In the genomic region with DNA sequence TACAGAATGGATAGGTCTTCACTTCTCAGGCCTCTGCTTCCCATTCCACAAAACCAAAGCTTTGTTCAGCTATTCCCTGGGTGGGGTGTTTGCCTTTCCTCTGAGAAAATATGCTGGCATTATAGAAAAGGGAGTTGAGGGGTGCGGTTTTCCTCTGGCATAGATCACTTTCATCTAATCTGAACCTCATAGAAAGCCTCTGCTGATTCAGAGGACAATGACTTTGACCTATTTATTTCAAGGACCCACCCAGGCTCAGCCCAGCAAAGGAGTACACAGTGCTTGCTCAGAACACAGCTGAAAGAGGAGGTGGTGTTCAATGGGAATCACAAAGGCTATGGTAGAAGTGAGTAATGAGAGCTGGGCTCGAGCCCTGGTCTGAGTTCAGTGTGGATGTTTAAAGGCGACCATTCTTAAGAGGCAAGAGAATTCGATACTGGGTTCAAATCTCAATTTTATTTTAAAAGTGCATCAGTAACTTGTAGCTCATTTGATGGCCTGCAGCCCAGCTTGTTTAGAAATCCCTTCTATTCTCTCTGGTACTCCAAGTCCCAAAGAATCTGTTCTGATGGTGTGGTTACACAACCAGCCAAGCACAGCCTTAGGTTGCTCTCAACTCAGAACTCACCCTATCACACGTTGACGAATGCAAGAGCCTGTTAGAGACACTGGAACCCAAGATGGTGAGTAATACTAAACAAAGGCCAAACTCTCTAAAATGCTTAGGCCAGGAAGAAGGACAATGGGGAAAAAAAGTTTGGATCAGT, we compare ENCODE assay signal across 18 cellular contexts.
DNase-seq lines count a peak whose midpoint lies in the region; ATAC-seq and TF ChIP-seq lines count a peak whose summit lies in the region.
"Had no signal": no experiment of that assay in that cellular context is flagged by ENCODE, and none has a peak within 500 bp of the region (broad histone marks: within the 10 kb centered on the region; RNA-seq: fewer than 3 reads in every experiment).

No MANE protein-coding gene starts in this region.

- TF ChIP-seq POLR2A in tibial nerve (IDR thresholded peaks at IDR 0.05): no peak
- no peak for TF ChIP-seq POLR2A in right lobe of liver (IDR thresholded peaks at IDR 0.05)

- intact Hi-C loops in right lobe of liver (cut with DNase I): no loop called here
- intact Hi-C loops in CD8-positive, alpha-beta T cell (cut with DNase I, micrococcal nuclease): no loop called here

- no peak overlapping the region for H3K4me3 Mint-ChIP-seq in CD8-positive, alpha-beta T cell
- H3K4me3 Mint-ChIP-seq: activated CD4-positive, alpha-beta T cell treated with anti-CD3 and anti-CD28 coated beads for 36 hours; naive thymus-derived CD4-positive, alpha-beta T cell had no signal

- no peak overlapping the region for H4K5ac ChIP-seq in mesendoderm (ENCODE audit: low read length)

- CTCF ChIA-PET in CD8-positive, alpha-beta T cell (lab: Charles Lee): no interaction called here

- H3K4me1 ChIP-seq in adipocyte (ENCODE audit: control insufficient read depth, insufficient read depth, low read length): peaks cover 36% of the 10 kb centered on the region
- H3K4me1 ChIP-seq in tibial nerve: peaks cover 0 to 17% (median 6%) of the 10 kb centered on the region in 4 donors
- no peaks in the 10 kb centered on the region for H3K4me1 ChIP-seq in right lobe of liver
- H3K4me1 ChIP-seq in mesendoderm (ENCODE audit: control insufficient read depth, low read depth, low read length): no peaks in the 10 kb centered on the region
- no peaks in the 10 kb centered on the region for H3K4me1 ChIP-seq in CD8-positive, alpha-beta T cell (ENCODE audit: insufficient read depth, low read length)
- H3K4me1 ChIP-seq: BLaER1 had no signal

- no peak for TF ChIP-seq CTCF in fibroblast of villous mesenchyme (IDR thresholded peaks at IDR 0.05; ENCODE audit: insufficient read depth, low read depth, low read length)
- no peak for TF ChIP-seq CTCF in omental fat pad (IDR thresholded peaks at IDR 0.05)
- TF ChIP-seq CTCF in tibial nerve (IDR thresholded peaks at IDR 0.05): no peak
- no peak for TF ChIP-seq CTCF in right lobe of liver (IDR thresholded peaks at IDR 0.05)
- TF ChIP-seq CTCF in CD8-positive, alpha-beta T cell (IDR thresholded peaks at IDR 0.05): no peak

- TF ChIP-seq EP300 in tibial nerve (IDR thresholded peaks at IDR 0.05): peak; percentile 33 to 39

- H3K36me3 ChIP-seq in adipocyte (ENCODE audit: control insufficient read depth, insufficient read depth, low read length, severe bottlenecking) (no peaks in the 10 kb centered on the region), tibial nerve (no peaks in the 10 kb centered on the region), right lobe of liver (no peaks in the 10 kb centered on the region), mesendoderm (ENCODE audit: control insufficient read depth, insufficient read depth, low read length) (no peaks in the 10 kb centered on the region)
- H3K36me3 ChIP-seq in CD8-positive, alpha-beta T cell (ENCODE audit: insufficient read depth, low read length): no peaks in the 10 kb centered on the region
- H3K36me3 ChIP-seq: BLaER1 had no signal

- H3K4me1 Mint-ChIP-seq in CD8-positive, alpha-beta T cell (ENCODE audit: low read depth): no peaks in the 10 kb centered on the region
- H3K4me1 Mint-ChIP-seq: activated CD4-positive, alpha-beta T cell treated with anti-CD3 and anti-CD28 coated beads for 36 hours had no signal

- H3K56ac ChIP-seq in mesendoderm (ENCODE audit: low read length): no peak overlapping the region

- peak overlapping the region; percentile 55 for H3K4me3 ChIP-seq in adipocyte (ENCODE audit: low read length)
- no peak overlapping the region for H3K4me3 ChIP-seq in fibroblast of villous mesenchyme (ENCODE audit: low read depth, low read length)
- no peak overlapping the region for H3K4me3 ChIP-seq in tibial nerve
- H3K4me3 ChIP-seq in right lobe of liver: no peak overlapping the region
- H3K4me3 ChIP-seq in mesendoderm (ENCODE audit: low read length): no peak overlapping the region
- H3K4me3 ChIP-seq in CD8-positive, alpha-beta T cell (ENCODE audit: low read depth, low read length): no peak overlapping the region
- H3K4me3 ChIP-seq: BLaER1 had no signal

- no peak overlapping the region for H3K18ac ChIP-seq in mesendoderm (ENCODE audit: low read length)

- 73 to 75% methylated on average over 6 of the region's 6 CpGs for WGBS in tibial nerve, 2 donors
- WGBS in right lobe of liver (ENCODE audit: insufficient coverage, low coverage, low lambda C conversion rate, missing lambda C conversion rate): 81% methylated on average over 6 of the region's 6 CpGs
- WGBS in mesendoderm (ENCODE audit: extremely low coverage, insufficient coverage, low lambda C conversion rate): no CpG with 5 or more reads among the region's 6 CpGs

- H3K27me3 ChIP-seq in adipocyte (replicated peaks; ENCODE audit: control insufficient read depth, insufficient read depth, low read length) (no peaks in the 10 kb centered on the region), tibial nerve (no peaks in the 10 kb centered on the region), right lobe of liver (no peaks in the 10 kb centered on the region), mesendoderm (ENCODE audit: insufficient read depth, low read length, poor library complexity) (no peaks in the 10 kb centered on the region)
- H3K27me3 ChIP-seq in CD8-positive, alpha-beta T cell (ENCODE audit: insufficient read depth, low read length): no peaks in the 10 kb centered on the region
- H3K27me3 ChIP-seq: BLaER1 had no signal

- no peak overlapping the region for H4K8ac ChIP-seq in mesendoderm (ENCODE audit: low read depth, low read length)

- no peaks in the 10 kb centered on the region for H3K27me3 Mint-ChIP-seq in CD8-positive, alpha-beta T cell (ENCODE audit: low read depth)
- H3K27me3 Mint-ChIP-seq: activated CD4-positive, alpha-beta T cell treated with anti-CD3 and anti-CD28 coated beads for 36 hours; naive thymus-derived CD4-positive, alpha-beta T cell had no signal

- H3K9me3 Mint-ChIP-seq in CD8-positive, alpha-beta T cell: no peaks in the 10 kb centered on the region

- no peak overlapping the region for H2BK15ac ChIP-seq in mesendoderm (replicated peaks; ENCODE audit: low read depth)

- H3K36me3 Mint-ChIP-seq in CD8-positive, alpha-beta T cell: no peaks in the 10 kb centered on the region
- H3K36me3 Mint-ChIP-seq: naive thymus-derived CD4-positive, alpha-beta T cell had no signal

- H3K23ac ChIP-seq in mesendoderm (ENCODE audit: low read length): no peak overlapping the region

- no peak for DNase-seq in adipocyte (ENCODE audit: low read depth)
- peak; percentile 45 for DNase-seq in fibroblast of villous mesenchyme (ENCODE audit: low read depth)
- no peak for DNase-seq in omental fat pad (ENCODE audit: low spot score)
- peak in 1 of 2 donors; percentile 38 for DNase-seq in tibial nerve (ENCODE audit: low spot score in 2 of 2)
- no peak for DNase-seq in right lobe of liver
- DNase-seq in iPS-NIHi11 (ENCODE audit: low spot score): no peak
- DNase-seq in mesendoderm: no peak
- no peak for DNase-seq in CD8-positive, alpha-beta T cell
- DNase-seq: activated CD4-positive, alpha-beta T cell treated with anti-CD3 and anti-CD28 coated beads for 36 hours; activated CD8-positive, alpha-beta memory T cell treated with anti-CD3 and anti-CD28 coated beads, Interleukin-2, amount 50 U/mL, for 48 hours; activated naive CD4-positive, alpha-beta T cell treated with anti-CD3 and anti-CD28 coated beads, Interleukin-2, amount 50 U/mL, for 16 hours; central memory CD4-positive, alpha-beta T cell; DMS153; naive thymus-derived CD4-positive, alpha-beta T cell; NCI-H2171 treated with DMSO at 0.1 percent for 48 hours; retina; stimulated activated CD4-positive, alpha-beta T cell treated with anti-CD3 and anti-CD28 coated beads, Interleukin-4, amount 100 ng/mL, for 4 hours had no signal

- H3K27ac ChIP-seq in tibial nerve: peak overlapping the region in 3 of 4 donors; percentile 43 to 83 (median 72)
- H3K27ac ChIP-seq in right lobe of liver: no peak overlapping the region
- no peak overlapping the region for H3K27ac ChIP-seq in mesendoderm (ENCODE audit: low read depth, low read length)
- H3K27ac ChIP-seq in CD8-positive, alpha-beta T cell (ENCODE audit: low read depth, low read length): no peak overlapping the region
- H3K27ac ChIP-seq: BLaER1 had no signal

- H3K9me3 ChIP-seq in adipocyte (ENCODE audit: control insufficient read depth, low read length) (no peaks in the 10 kb centered on the region), tibial nerve (no peaks in the 10 kb centered on the region), right lobe of liver (no peaks in the 10 kb centered on the region)
- no peaks in the 10 kb centered on the region for H3K9me3 ChIP-seq in CD8-positive, alpha-beta T cell (ENCODE audit: low read length)
- H3K9me3 ChIP-seq: BLaER1 had no signal

- no peak overlapping the region for H2BK120ac ChIP-seq in mesendoderm (ENCODE audit: low read depth, low read length)

- POLR2A ChIA-PET in CD8-positive, alpha-beta T cell (lab: Charles Lee): no interaction called here

- no peak overlapping the region for H3K4ac ChIP-seq in mesendoderm (ENCODE audit: low read depth, low read length)

- H3K27ac Mint-ChIP-seq in CD8-positive, alpha-beta T cell: no peak overlapping the region
- H3K27ac Mint-ChIP-seq: activated CD4-positive, alpha-beta T cell treated with anti-CD3 and anti-CD28 coated beads for 36 hours; naive thymus-derived CD4-positive, alpha-beta T cell had no signal

- H3K4me2 ChIP-seq in mesendoderm (ENCODE audit: low read length): no peak overlapping the region
- H3K4me2 ChIP-seq: BLaER1 had no signal

- H3K79me2 ChIP-seq in mesendoderm (ENCODE audit: control insufficient read depth, insufficient read depth, low read length): no peaks in the 10 kb centered on the region

- H2AK5ac ChIP-seq in mesendoderm (ENCODE audit: low read length): no peak overlapping the region

- H3K79me1 ChIP-seq in mesendoderm (ENCODE audit: low read length): no peaks in the 10 kb centered on the region

- H3K9ac ChIP-seq in adipocyte (ENCODE audit: low read length): peak overlapping the region; percentile 79
- H3K9ac ChIP-seq in mesendoderm (ENCODE audit: low read length): no peak overlapping the region
- H3K9ac ChIP-seq: BLaER1 had no signal

- no peak overlapping the region for H2BK5ac ChIP-seq in mesendoderm (ENCODE audit: low read length)

- ATAC-seq in omental fat pad (ENCODE audit: low FRiP score): peak; percentile 79
- no peak for ATAC-seq in right lobe of liver
- ATAC-seq in CD8-positive, alpha-beta T cell: no peak
- ATAC-seq: activated CD4-positive, alpha-beta T cell treated with anti-CD3 and anti-CD28 coated beads for 36 hours; naive thymus-derived CD4-positive, alpha-beta T cell had no signal

Comparison
In these comparisons a context has a peak if more than half of its experiments do, and no peak if none do; other contexts are left out.
1. H3K27ac ChIP-seq: peak in tibial nerve (3 of 4); none in right lobe of liver (0 of 3), mesendoderm (single experiment) and CD8-positive, alpha-beta T cell (single experiment).